8 cellular contexts compared by ENCODE assay signal in the genomic region with DNA sequence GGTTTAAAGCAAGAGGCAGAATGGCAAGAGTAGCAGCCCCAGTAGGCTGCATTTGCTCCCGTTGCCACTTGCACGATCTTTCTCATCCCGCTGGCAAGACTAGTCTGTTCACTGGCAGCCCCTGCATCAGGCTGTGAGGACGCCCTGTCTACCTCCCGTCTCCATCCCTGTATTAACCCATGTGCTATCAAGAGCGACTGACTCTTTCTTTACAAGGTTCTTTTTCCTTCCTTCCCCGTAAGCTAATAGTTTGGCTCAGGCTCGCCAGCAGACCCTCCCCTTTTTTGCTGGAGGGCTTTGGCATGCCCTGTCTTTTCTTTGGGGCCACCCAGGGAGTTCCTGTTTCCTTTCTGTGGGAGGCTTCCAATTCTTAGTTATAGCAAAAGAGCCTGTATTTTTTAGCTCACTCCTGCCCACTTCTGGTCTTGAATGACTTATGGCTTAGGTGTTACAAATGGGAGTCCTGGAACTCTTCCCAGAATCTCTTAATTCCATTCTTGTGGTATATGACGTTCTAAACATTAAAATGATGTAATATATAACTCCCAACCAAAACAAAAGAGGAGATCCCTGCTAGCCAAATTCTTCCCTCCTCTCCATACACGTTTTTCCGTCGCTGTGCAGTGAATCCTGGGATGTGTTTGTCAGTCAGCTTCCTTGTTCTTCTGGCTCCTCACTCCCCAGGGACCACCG.
DNase-seq lines count a peak whose midpoint lies in the region; ATAC-seq and TF ChIP-seq lines count a peak whose summit lies in the region.

No MANE protein-coding gene starts in this region.

- no peak overlapping the region for H3K4me3 ChIP-seq in lower lobe of right lung
- H3K4me3 ChIP-seq in uterus, result no peak overlapping the region

- peak; percentile 18 for DNase-seq in NCI-H2196 (lab: John Stamatoyannopoulos, UW; ENCODE audit: unreplicated experiment)
- DNase-seq in NCI-H2196 treated with DMSO at 0.1 percent for 48 hours (lab: John Stamatoyannopoulos, UW; ENCODE audit: unreplicated experiment), result no peak
- DNase-seq in NCI-H2227 treated with DMSO at 0.1 percent for 48 hours (lab: John Stamatoyannopoulos, UW), result peak; percentile 66
- no peak for DNase-seq in lower lobe of right lung
- DNase-seq in uterus, result no peak
- no peak for DNase-seq in globus pallidus (ENCODE audit: low spot score)

- H3K27ac Mint-ChIP-seq in brain, result peak overlapping the region; percentile 24 to 87 (median 68)

- H3K4me1 Mint-ChIP-seq in brain, result peaks cover 48% of the 10 kb centered on the region

- no peak for TF ChIP-seq POLR2A in uterus (IDR thresholded peaks at IDR 0.05)

- H3K27ac ChIP-seq in lower lobe of right lung (peak overlapping the region; percentile 62), uterus (peak overlapping the region; percentile 37 to 69)

- intact Hi-C loops in lower lobe of right lung (cut with DNase I) (loop anchor here (10.0 kb wide), 1 partner anchor 54 kb away; no protein-coding TSS in a partner anchor), uterus (cut with DNase I; ENCODE audit: low total_unique reads) (no loop called here)

- H3K9me3 ChIP-seq in lower lobe of right lung (no peaks in the 10 kb centered on the region), uterus (no peaks in the 10 kb centered on the region)

- H3K4me1 ChIP-seq in lower lobe of right lung (peaks cover 96% of the 10 kb centered on the region), uterus (peaks cover 0 to 8% of the 10 kb centered on the region in 2 donors)

- TF ChIP-seq CTCF in brain (conservative IDR thresholded peaks at IDR 0.05) (peak in 1 of 2 experiments; percentile 45), lower lobe of right lung (IDR thresholded peaks at IDR 0.05) (no peak), uterus (IDR thresholded peaks at IDR 0.05) (peak in 1 of 4 experiments; percentile 4)

- peaks cover 6% of the 10 kb centered on the region for H3K27me3 Mint-ChIP-seq in brain

- H3K36me3 Mint-ChIP-seq in brain, result no peaks in the 10 kb centered on the region

- H3K4me3 Mint-ChIP-seq in brain, result peak overlapping the region; percentile 41 to 73 (median 70)

- ATAC-seq in lower lobe of right lung, result peak in 1 of 2 donors; percentile 11
- no peak for ATAC-seq in GM18873 (IDR thresholded peaks at IDR 0.05; ENCODE audit: low FRiP score, unreplicated experiment)

- H3K9me3 Mint-ChIP-seq in brain, result peaks cover 0 to 2% (median 1%) of the 10 kb centered on the region in 5 experiments

- H3K36me3 ChIP-seq in lower lobe of right lung (no peaks in the 10 kb centered on the region), uterus (no peaks in the 10 kb centered on the region)

- H3K27me3 ChIP-seq in lower lobe of right lung (ENCODE audit: low read depth) (no peaks in the 10 kb centered on the region), uterus (no peaks in the 10 kb centered on the region)

Comparison
In these comparisons a context has a peak if more than half of its experiments do, and no peak if none do; other contexts are left out.
1. DNase-seq: peak in NCI-H2196 (single experiment) and NCI-H2227 treated with DMSO at 0.1 percent for 48 hours (single experiment); none in NCI-H2196 treated with DMSO at 0.1 percent for 48 hours (single experiment), lower lobe of right lung (single experiment), uterus (0 of 2) and globus pallidus (single experiment).